Comparison of ENCODE assay signal across 8 cellular contexts in genomic region chr4:100895572-100896197, GRCh38.
DNase-seq lines count a peak whose midpoint lies in the region; ATAC-seq, FAIRE-seq and TF ChIP-seq lines count a peak whose summit lies in the region.

No MANE protein-coding gene starts in this region.

- TF ChIP-seq CTCF in esophagus muscularis mucosa (IDR thresholded peaks at IDR 0.05) (no peak), tibial nerve (IDR thresholded peaks at IDR 0.05) (no peak), WERI-Rb-1 (IDR thresholded peaks at IDR 0.05; ENCODE audit: low read depth, low read length) (no peak)

- no peak overlapping the region for H3K27ac ChIP-seq in esophagus muscularis mucosa (replicated peaks in 1 of 4)
- peak overlapping the region in 1 of 4 donors; percentile 36 for H3K27ac ChIP-seq in tibial nerve
- H3K27ac ChIP-seq in WERI-Rb-1, result no peak overlapping the region

- H3K9me3 ChIP-seq in MG63 (no peaks in the 10 kb centered on the region; the same call in 1 of the 2 replicates), esophagus muscularis mucosa (peaks cover 0 to 8% (median 0%) of the 10 kb centered on the region in 4 donors), tibial nerve (no peaks in the 10 kb centered on the region), WERI-Rb-1 (ENCODE audit: severe bottlenecking) (no peaks in the 10 kb centered on the region)

- no peak for TF ChIP-seq POLR2A in esophagus muscularis mucosa (IDR thresholded peaks at IDR 0.05; ENCODE audit: low read depth)
- TF ChIP-seq POLR2A in tibial nerve (IDR thresholded peaks at IDR 0.05), result no peak

- peak; percentile 92 for ATAC-seq in GM21786 (IDR thresholded peaks at IDR 0.05; ENCODE audit: unreplicated experiment)

- H3K4me3 ChIP-seq in MG63 (peak overlapping the region; percentile 42), esophagus muscularis mucosa (peak overlapping the region; percentile 26 to 46 (median 30)), tibial nerve (peak overlapping the region in 3 of 4 donors; percentile 11 to 39 (median 29)), WERI-Rb-1 (ENCODE audit: low read depth, low read length) (no peak overlapping the region)

- H3K4me1 ChIP-seq in esophagus muscularis mucosa (no peaks in the 10 kb centered on the region), tibial nerve (no peaks in the 10 kb centered on the region)

- H3K27me3 ChIP-seq in MG63, result no peaks in the 10 kb centered on the region
- H3K27me3 ChIP-seq in esophagus muscularis mucosa, result no peaks in the 10 kb centered on the region
- H3K27me3 ChIP-seq in tibial nerve, result no peaks in the 10 kb centered on the region
- no peaks in the 10 kb centered on the region for H3K27me3 ChIP-seq in WERI-Rb-1 (ENCODE audit: insufficient read depth, low read depth, severe bottlenecking)

- no peak for DNase-seq in GM18507 (ENCODE audit: extremely low spot score, insufficient read length, low read depth)
- no peak for DNase-seq in MG63
- DNase-seq in esophagus muscularis mucosa (ENCODE audit: extremely low spot score), result no peak
- no peak for DNase-seq in tibial nerve (ENCODE audit: low spot score in 2 of 2)
- DNase-seq in DMS79 treated with DMSO at 0.1 percent for 48 hours (lab: John Stamatoyannopoulos, UW), result no peak
- no peak for DNase-seq in WERI-Rb-1
- no peak for DNase-seq in NCI-H524 treated with DMSO at 0.1 percent for 48 hours (lab: John Stamatoyannopoulos, UW)

- peak; percentile 72 for FAIRE-seq in GM18507 (lab: Jason Lieb, UNC)

- intact Hi-C loops in esophagus muscularis mucosa (cut with DNase I), result no loop called here

- 68% methylated on average over 8 of the region's 8 CpGs for WGBS in esophagus muscularis mucosa
- WGBS in tibial nerve, 2 donors, result 50 to 56% methylated on average over 8 of the region's 8 CpGs

- H3K36me3 ChIP-seq in MG63 (no peaks in the 10 kb centered on the region), esophagus muscularis mucosa (no peaks in the 10 kb centered on the region), tibial nerve (no peaks in the 10 kb centered on the region), WERI-Rb-1 (no peaks in the 10 kb centered on the region)

- no peak for TF ChIP-seq EP300 in esophagus muscularis mucosa (IDR thresholded peaks at IDR 0.05)
- TF ChIP-seq EP300 in tibial nerve (IDR thresholded peaks at IDR 0.05), result no peak
